ENCODE assay signal across 8 cellular contexts in genomic region chr3:36944641-36945270, GRCh38. TPM values are rescaled to one million over a fixed set of nuclear protein-coding genes. Genes with fewer than 3 reads are reported as not detected.
DNase-seq lines count a peak whose midpoint lies in the region; ATAC-seq lines count a peak whose summit lies in the region.

TSS of gene TRANK1 (minus strand) at chr3:36945054. CDS start at chr3:36944809, 245 bp downstream.

- H3K27me3 ChIP-seq in Karpas-422 (ENCODE audit: low read length): no peaks in the 10 kb centered on the region

- H3K9me3 ChIP-seq in Karpas-422 (ENCODE audit: low read length): no peaks in the 10 kb centered on the region

- H3K9me2 ChIP-seq in Karpas-422 (replicated peaks; ENCODE audit: insufficient read depth, low read length): no peaks in the 10 kb centered on the region

- peaks cover 13% of the 10 kb centered on the region for H3K4me1 Mint-ChIP-seq in activated CD4-positive, alpha-beta T cell treated with anti-CD3 and anti-CD28 coated beads, Interleukin-2, amount 10 ng/mL, durations not matched to agents 7 days and 5 days

- peaks cover 24% of the 10 kb centered on the region for H3K9me3 Mint-ChIP-seq in activated CD4-positive, alpha-beta T cell treated with anti-CD3 and anti-CD28 coated beads, Interleukin-2, amount 10 ng/mL, durations not matched to agents 7 days and 5 days

- peaks cover 14% of the 10 kb centered on the region for H3K36me3 Mint-ChIP-seq in activated CD4-positive, alpha-beta T cell treated with anti-CD3 and anti-CD28 coated beads, Interleukin-2, amount 10 ng/mL, durations not matched to agents 7 days and 5 days (ENCODE audit: low read depth)

- no peaks in the 10 kb centered on the region for H3K36me3 ChIP-seq in Karpas-422 (ENCODE audit: insufficient read depth, low read length)

- peak within 1 kb of the TSS; percentile 98 for H3K9ac ChIP-seq in Karpas-422 (ENCODE audit: low read length)

- H3K27ac ChIP-seq in Karpas-422 (ENCODE audit: low read length): peak within 1 kb of the TSS; percentile 75

- peak; percentile 14 for DNase-seq in COR-L47 (lab: John Stamatoyannopoulos, UW)
- DNase-seq in Karpas-422: peak; percentile 97
- peak; percentile 80 for DNase-seq in activated CD4-positive, alpha-beta T cell treated with anti-CD3 and anti-CD28 coated beads, Interleukin-2, amount 10 ng/mL, durations not matched to agents 7 days and 5 days
- peak; percentile 58 for DNase-seq in dermis microvascular lymphatic vessel endothelial cell (ENCODE audit: low read depth in 2 of 2)
- DNase-seq in lung microvascular endothelial cell (ENCODE audit: low read depth in 2 of 2): peak; percentile 37 to 76
- peak; percentile 51 to 72 (median 71) for DNase-seq in stimulated activated CD4-positive, alpha-beta T cell treated with anti-CD3 and anti-CD28 coated beads, TNF-alpha, amount 100 ng/mL, for 4 hours (ENCODE audit: low read depth in 3 of 3)
- DNase-seq in NCI-H1930 (lab: John Stamatoyannopoulos, UW): no peak

- POLR2A ChIA-PET in activated CD4-positive, alpha-beta T cell treated with anti-CD3 and anti-CD28 coated beads, Interleukin-2, amount 10 ng/mL, durations not matched to agents 7 days and 5 days (lab: Charles Lee): no interaction called here

- H3K4me3 ChIP-seq in Karpas-422 (ENCODE audit: low read length): peak within 1 kb of the TSS; percentile 88

- H3K4me3 Mint-ChIP-seq in activated CD4-positive, alpha-beta T cell treated with anti-CD3 and anti-CD28 coated beads, Interleukin-2, amount 10 ng/mL, durations not matched to agents 7 days and 5 days: peak within 1 kb of the TSS; percentile 76

- H3K4me2 ChIP-seq in Karpas-422 (ENCODE audit: low read depth, low read length, poor library complexity, severe bottlenecking): peak within 1 kb of the TSS; percentile 87

- no peaks in the 10 kb centered on the region for H4K20me1 ChIP-seq in Karpas-422 (ENCODE audit: insufficient read depth, low read depth, low read length)

- ATAC-seq in GM21447 (IDR thresholded peaks at IDR 0.05; ENCODE audit: unreplicated experiment): peak; percentile 68

- peaks cover 14% of the 10 kb centered on the region for H3K4me1 ChIP-seq in Karpas-422 (ENCODE audit: low read length)

- peak within 1 kb of the TSS; percentile 47 for H2AFZ ChIP-seq in Karpas-422 (ENCODE audit: low read length)

- peaks cover 10% of the 10 kb centered on the region for H3K27me3 Mint-ChIP-seq in activated CD4-positive, alpha-beta T cell treated with anti-CD3 and anti-CD28 coated beads, Interleukin-2, amount 10 ng/mL, durations not matched to agents 7 days and 5 days

- CTCF ChIA-PET in activated CD4-positive, alpha-beta T cell treated with anti-CD3 and anti-CD28 coated beads, Interleukin-2, amount 10 ng/mL, durations not matched to agents 7 days and 5 days (lab: Charles Lee): interaction anchor here (0.6 to 1.9 kb wide), 10 partner anchors 11 to 111 kb away, joined by 3 to 7 read pairs (median 4); no protein-coding TSS in a partner anchor

- peaks cover 42% of the 10 kb centered on the region for H3K79me2 ChIP-seq in Karpas-422 (ENCODE audit: low read length)

- peak within 1 kb of the TSS; percentile 86 for H3K27ac Mint-ChIP-seq in activated CD4-positive, alpha-beta T cell treated with anti-CD3 and anti-CD28 coated beads, Interleukin-2, amount 10 ng/mL, durations not matched to agents 7 days and 5 days

RNA-seq across cellular contexts. Expression of gene TRANK1, which starts in this region (rescaled TPM):
- 83.4 and 123 TPM in 2 replicates for total RNA-seq in Karpas-422 (2014; rRNA removed; shearing (Covaris generic); ENCODE audit: low replicate concordance)
- 10 to 100 TPM; 84.3 to 93.1 TPM for total RNA-seq in activated CD4-positive, alpha-beta T cell treated with anti-CD3 and anti-CD28 coated beads, Interleukin-2, amount 10 ng/mL, durations not matched to agents 7 days and 5 days
- total RNA-seq in dermis microvascular lymphatic vessel endothelial cell: 5.9 and 8.2 TPM in 2 replicates
- total RNA-seq in lung microvascular endothelial cell: 4.0 and 6.1 TPM in 2 replicates

Comparison
In these comparisons a context has a peak if more than half of its experiments do, and no peak if none do; other contexts are left out.
1. DNase-seq: peak in COR-L47 (single experiment), Karpas-422 (single experiment), activated CD4-positive, alpha-beta T cell treated with anti-CD3 and anti-CD28 coated beads, Interleukin-2, amount 10 ng/mL, durations not matched to agents 7 days and 5 days (single experiment), dermis microvascular lymphatic vessel endothelial cell (2 of 2), lung microvascular endothelial cell (2 of 2) and stimulated activated CD4-positive, alpha-beta T cell treated with anti-CD3 and anti-CD28 coated beads, TNF-alpha, amount 100 ng/mL, for 4 hours (3 of 3); none in NCI-H1930 (0 of 2).